ENCODE assay signal across 1 cellular context in genomic region chr10:113463777-113464176, GRCh38.
TF ChIP-seq lines count a peak whose summit lies in the region.

No MANE protein-coding gene starts in this region.

TF ChIP-seq in SK-N-SH, 30 proteins besides CTCF, POLR2A, EP300 and RAD21 (continued from another document):
- TF ChIP-seq, protein P1, sequence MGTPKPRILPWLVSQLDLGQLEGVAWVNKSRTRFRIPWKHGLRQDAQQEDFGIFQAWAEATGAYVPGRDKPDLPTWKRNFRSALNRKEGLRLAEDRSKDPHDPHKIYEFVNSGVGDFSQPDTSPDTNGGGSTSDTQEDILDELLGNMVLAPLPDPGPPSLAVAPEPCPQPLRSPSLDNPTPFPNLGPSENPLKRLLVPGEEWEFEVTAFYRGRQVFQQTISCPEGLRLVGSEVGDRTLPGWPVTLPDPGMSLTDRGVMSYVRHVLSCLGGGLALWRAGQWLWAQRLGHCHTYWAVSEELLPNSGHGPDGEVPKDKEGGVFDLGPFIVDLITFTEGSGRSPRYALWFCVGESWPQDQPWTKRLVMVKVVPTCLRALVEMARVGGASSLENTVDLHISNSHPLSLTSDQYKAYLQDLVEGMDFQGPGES (IDR thresholded peaks at IDR 0.05; ENCODE audit: low read depth, low read length): no peak
- no peak for TF ChIP-seq FOXJ3 (CRISPR knock-in tag; IDR thresholded peaks at IDR 0.05)
- no peak for TF ChIP-seq NRF1 (IDR thresholded peaks at IDR 0.05; ENCODE audit: low read depth, low read length)
- no peak for TF ChIP-seq RFX5 (IDR thresholded peaks at IDR 0.05; ENCODE audit: low read length)
- TF ChIP-seq GATA2 (CRISPR knock-in tag; IDR thresholded peaks at IDR 0.05): peak; percentile 62
- no peak for TF ChIP-seq POLR2AphosphoS5 (IDR thresholded peaks at IDR 0.05; ENCODE audit: low read depth, low read length)
- TF ChIP-seq, protein P2, sequence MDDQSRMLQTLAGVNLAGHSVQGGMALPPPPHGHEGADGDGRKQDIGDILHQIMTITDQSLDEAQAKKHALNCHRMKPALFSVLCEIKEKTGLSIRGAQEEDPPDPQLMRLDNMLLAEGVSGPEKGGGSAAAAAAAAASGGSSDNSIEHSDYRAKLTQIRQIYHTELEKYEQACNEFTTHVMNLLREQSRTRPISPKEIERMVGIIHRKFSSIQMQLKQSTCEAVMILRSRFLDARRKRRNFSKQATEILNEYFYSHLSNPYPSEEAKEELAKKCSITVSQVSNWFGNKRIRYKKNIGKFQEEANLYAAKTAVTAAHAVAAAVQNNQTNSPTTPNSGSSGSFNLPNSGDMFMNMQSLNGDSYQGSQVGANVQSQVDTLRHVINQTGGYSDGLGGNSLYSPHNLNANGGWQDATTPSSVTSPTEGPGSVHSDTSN (IDR thresholded peaks at IDR 0.05): peak; percentile 41; the same call in 1 of the 2 replicates
- TF ChIP-seq SMC3 (IDR thresholded peaks at IDR 0.05; ENCODE audit: low read depth, low read length): no peak
- TF ChIP-seq TAF1 (IDR thresholded peaks at IDR 0.05; ENCODE audit: borderline replicate concordance, low read depth, low read length): no peak
- TF ChIP-seq, protein P3, sequence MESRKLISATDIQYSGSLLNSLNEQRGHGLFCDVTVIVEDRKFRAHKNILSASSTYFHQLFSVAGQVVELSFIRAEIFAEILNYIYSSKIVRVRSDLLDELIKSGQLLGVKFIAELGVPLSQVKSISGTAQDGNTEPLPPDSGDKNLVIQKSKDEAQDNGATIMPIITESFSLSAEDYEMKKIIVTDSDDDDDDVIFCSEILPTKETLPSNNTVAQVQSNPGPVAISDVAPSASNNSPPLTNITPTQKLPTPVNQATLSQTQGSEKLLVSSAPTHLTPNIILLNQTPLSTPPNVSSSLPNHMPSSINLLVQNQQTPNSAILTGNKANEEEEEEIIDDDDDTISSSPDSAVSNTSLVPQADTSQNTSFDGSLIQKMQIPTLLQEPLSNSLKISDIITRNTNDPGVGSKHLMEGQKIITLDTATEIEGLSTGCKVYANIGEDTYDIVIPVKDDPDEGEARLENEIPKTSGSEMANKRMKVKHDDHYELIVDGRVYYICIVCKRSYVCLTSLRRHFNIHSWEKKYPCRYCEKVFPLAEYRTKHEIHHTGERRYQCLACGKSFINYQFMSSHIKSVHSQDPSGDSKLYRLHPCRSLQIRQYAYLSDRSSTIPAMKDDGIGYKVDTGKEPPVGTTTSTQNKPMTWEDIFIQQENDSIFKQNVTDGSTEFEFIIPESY (IDR thresholded peaks at IDR 0.05; ENCODE audit: borderline replicate concordance, low read depth): no peak
- TF ChIP-seq USF1 (IDR thresholded peaks at IDR 0.05; ENCODE audit: borderline replicate concordance, low read depth): no peak
- peak; percentile 85 for TF ChIP-seq TCF12 (IDR thresholded peaks at IDR 0.05)
- no peak for TF ChIP-seq ELF1 (IDR thresholded peaks at IDR 0.05)
- TF ChIP-seq FOSL2 (IDR thresholded peaks at IDR 0.05; ENCODE audit: borderline replicate concordance, low read depth): 0 out of 2 replicates have a peak, but pooled peaks have one; percentile 2
- TF ChIP-seq FOXM1 (IDR thresholded peaks at IDR 0.05; ENCODE audit: low read depth): no peak; the same call in 1 of the 2 replicates
- TF ChIP-seq CHD2 (IDR thresholded peaks at IDR 0.05; ENCODE audit: low read length, partially characterized antibody): no peak
- no peak for TF ChIP-seq MEF2A (IDR thresholded peaks at IDR 0.05; ENCODE audit: borderline replicate concordance, low read depth)
- no peak for TF ChIP-seq YY1 (IDR thresholded peaks at IDR 0.05; ENCODE audit: low read depth)
- TF ChIP-seq EZH2phosphoT487 (IDR thresholded peaks at IDR 0.05; ENCODE audit: borderline replicate concordance, low read depth): no peak
- TF ChIP-seq RCOR1 (IDR thresholded peaks at IDR 0.05; ENCODE audit: low read length): no peak
- TF ChIP-seq REST (IDR thresholded peaks at IDR 0.05; ENCODE audit: low read depth, low read length): no peak
